In the genomic region with DNA sequence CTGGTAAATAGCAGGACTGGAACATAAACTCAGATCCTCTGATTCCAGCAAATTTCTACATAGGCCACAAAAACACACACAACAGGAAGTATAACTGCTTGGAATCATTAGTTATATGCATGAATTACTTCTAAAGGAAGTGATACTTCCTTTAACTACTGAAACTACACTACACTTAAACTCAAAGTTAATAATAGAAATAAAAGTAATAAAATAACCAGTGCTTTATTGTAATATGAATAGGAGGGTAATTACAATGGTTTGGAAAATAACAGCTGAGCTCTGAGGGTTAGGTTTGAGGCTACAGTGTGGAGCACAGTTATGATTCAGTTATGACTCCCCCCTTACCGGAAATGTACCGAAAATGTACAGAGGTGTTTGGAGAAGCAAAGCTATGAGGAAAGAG, we compare ENCODE assay signal across 8 cellular contexts. TPM values are rescaled to one million over a fixed set of nuclear protein-coding genes. Genes with fewer than 3 reads are reported as not detected.
A peak's percentile ranks its signal among the peaks of the same experiment; 100 is the strongest.
DNase-seq lines count a peak whose midpoint lies in the region; ATAC-seq and TF ChIP-seq lines count a peak whose summit lies in the region.

No MANE protein-coding gene starts in this region.

- no peaks in the 10 kb centered on the region for H3K36me3 ChIP-seq in HAP-1 (replicated peaks)
- no peaks in the 10 kb centered on the region for H3K36me3 ChIP-seq in vagina

- H3K9me3 Mint-ChIP-seq in mesothelial cell of epicardium = no peaks in the 10 kb centered on the region
- H3K9me3 Mint-ChIP-seq in glutamatergic neuron (ENCODE audit: unreplicated experiment) = peaks cover 7% of the 10 kb centered on the region

- no peak for DNase-seq in mesothelial cell of epicardium (ENCODE audit: low spot score in 2 of 2, unreplicated experiment in 2 of 2)
- no peak for DNase-seq in mucosa of gallbladder (ENCODE audit: low spot score)
- no peak for DNase-seq in HAP-1 (ENCODE audit: low spot score in 2 of 2)
- DNase-seq in vagina (ENCODE audit: extremely low spot score in 2 of 2) = no peak
- DNase-seq in glutamatergic neuron = no peak

- H3K27me3 ChIP-seq in HAP-1 (ENCODE audit: low read depth) (no peaks in the 10 kb centered on the region), vagina (no peaks in the 10 kb centered on the region)

- H3K27me3 Mint-ChIP-seq in mesothelial cell of epicardium (ENCODE audit: low read depth) = no peaks in the 10 kb centered on the region
- peaks cover 4% of the 10 kb centered on the region for H3K27me3 Mint-ChIP-seq in glutamatergic neuron (ENCODE audit: unreplicated experiment)

- H3K4me3 Mint-ChIP-seq in mesothelial cell of epicardium (no peak overlapping the region), glutamatergic neuron (ENCODE audit: unreplicated experiment) (no peak overlapping the region)

- H3K4me1 ChIP-seq in HAP-1 (peaks cover 15% of the 10 kb centered on the region), vagina (no peaks in the 10 kb centered on the region)

- TF ChIP-seq CTCF in mesothelial cell of epicardium (IDR thresholded peaks at IDR 0.05; ENCODE audit: unreplicated experiment) = no peak
- no peak for TF ChIP-seq CTCF in vagina (IDR thresholded peaks at IDR 0.05)
- no peak for TF ChIP-seq CTCF in glutamatergic neuron (IDR thresholded peaks at IDR 0.05; ENCODE audit: partially characterized antibody, unreplicated experiment)

- H3K4me1 Mint-ChIP-seq in mesothelial cell of epicardium (peaks cover 50% of the 10 kb centered on the region), glutamatergic neuron (ENCODE audit: low read depth, unreplicated experiment) (peaks cover 19% of the 10 kb centered on the region)

- no peak overlapping the region for H3K27ac ChIP-seq in vagina

- TF ChIP-seq POLR2A in vagina (IDR thresholded peaks at IDR 0.05) = no peak

- H3K4me3 ChIP-seq in HAP-1 (no peak overlapping the region), vagina (no peak overlapping the region)

- in situ Hi-C loops in HAP-1 (cut with MboI; ENCODE audit: low sequenced_read_pairs) = no loop called here

- no peaks in the 10 kb centered on the region for H3K36me3 Mint-ChIP-seq in mesothelial cell of epicardium
- no peaks in the 10 kb centered on the region for H3K36me3 Mint-ChIP-seq in glutamatergic neuron (ENCODE audit: unreplicated experiment)

- H3K27ac Mint-ChIP-seq in mesothelial cell of epicardium = peak overlapping the region; percentile 8
- H3K27ac Mint-ChIP-seq in glutamatergic neuron (ENCODE audit: unreplicated experiment) = no peak overlapping the region

- intact Hi-C loops in vagina (cut with DNase I) = no loop called here

- peak; percentile 96 for ATAC-seq in GM18861 (IDR thresholded peaks at IDR 0.05; ENCODE audit: unreplicated experiment)
- peak; percentile 79 for ATAC-seq in GM21723 (IDR thresholded peaks at IDR 0.05; ENCODE audit: unreplicated experiment)
- peak; percentile 78 for ATAC-seq in HG03571 (IDR thresholded peaks at IDR 0.05; ENCODE audit: unreplicated experiment)

- no peaks in the 10 kb centered on the region for H3K9me3 ChIP-seq in HAP-1
- no peaks in the 10 kb centered on the region for H3K9me3 ChIP-seq in vagina

RNA-seq across cellular contexts. Expression of a gene that starts 18.5 kb away (rescaled TPM):
- total RNA-seq in mesothelial cell of epicardium = 36.4 to 47.8 TPM (median 43.9 TPM) in 3 replicates
- 27.2 TPM for total RNA-seq in mucosa of gallbladder
- 20.9 TPM for total RNA-seq in vagina
- 36.3 TPM for total RNA-seq in glutamatergic neuron (ENCODE audit: unreplicated experiment)

RNA-seq across cellular contexts. Expression of a gene that starts 26.4 kb away (rescaled TPM):
- total RNA-seq in mesothelial cell of epicardium (61.5 to 66.0 TPM (median 62.6 TPM) in 3 replicates), mucosa of gallbladder (71.6 TPM), vagina (43.0 TPM), glutamatergic neuron (ENCODE audit: unreplicated experiment) (30.6 TPM)
